In genomic region chr17:47224971-47225370, GRCh38 we compare ENCODE assay signal across 10 cellular contexts. TPM values are rescaled to one million over a fixed set of nuclear protein-coding genes. Genes with fewer than 3 reads are reported as not detected.
DNase-seq lines count a peak whose midpoint lies in the region; ATAC-seq, FAIRE-seq and TF ChIP-seq lines count a peak whose summit lies in the region.
"Had no signal": no experiment of that assay in that cellular context is flagged by ENCODE, and none has a peak within 500 bp of the region (broad histone marks: within the 10 kb centered on the region; RNA-seq: fewer than 3 reads in every experiment).

No MANE protein-coding gene starts in this region.

- TF ChIP-seq CTCF in PC-9 (conservative IDR thresholded peaks at IDR 0.05) (no peak), endothelial cell of umbilical vein (IDR thresholded peaks at IDR 0.05; ENCODE audit: extremely low read depth in 1 of 2, insufficient read depth in 1 of 2, low read depth in 1 of 2, low read length in 2 of 2) (no peak), tibial artery (IDR thresholded peaks at IDR 0.05) (no peak)

- no peak overlapping the region for H2AFZ ChIP-seq in PC-9
- H2AFZ ChIP-seq in endothelial cell of umbilical vein (ENCODE audit: low read depth, low read length): peak overlapping the region; percentile 1

- H3K9me1 ChIP-seq in endothelial cell of umbilical vein (replicated peaks; ENCODE audit: control insufficient read depth, extremely low read depth, insufficient read depth, low read length): no peaks in the 10 kb centered on the region

- H3K27ac ChIP-seq in PC-9: peak overlapping the region; percentile 73
- H3K27ac ChIP-seq in endothelial cell of umbilical vein (ENCODE audit: insufficient read depth, low read depth, low read length): peak overlapping the region; percentile 97
- peak overlapping the region; percentile 88 for H3K27ac ChIP-seq in muscle layer of colon (ENCODE audit: low read depth, low read length)
- peak overlapping the region; percentile 80 to 93 for H3K27ac ChIP-seq in tibial artery

- dilution Hi-C loops in endothelial cell of umbilical vein (cut with MboI; ENCODE audit: extremely low pct_ligation_motif_present, low sequenced_read_pairs): no loop called here

- no TSS peak for BruUV-seq in PC-9 (replicated peaks; lab: Mats Ljungman, UMichigan)
- BruUV-seq in endothelial cell of umbilical vein (replicated peaks; lab: Mats Ljungman, UMichigan): TSS peak; percentile 99

- ATAC-seq in GM21737 (IDR thresholded peaks at IDR 0.05; ENCODE audit: unreplicated experiment) (no peak), GM21515 (IDR thresholded peaks at IDR 0.05; ENCODE audit: unreplicated experiment) (no peak), HG03095 (IDR thresholded peaks at IDR 0.05; ENCODE audit: unreplicated experiment) (no peak)
- ATAC-seq: activated CD8-positive, alpha-beta memory T cell treated with anti-CD3 and anti-CD28 coated beads, Interleukin-2, amount 10 ng/mL, durations not matched to agents 7 days and 5 days; GM12878 had no signal

- H3K4me2 ChIP-seq in PC-9 (peak overlapping the region; percentile 43), endothelial cell of umbilical vein (ENCODE audit: insufficient read depth, low read length) (peak overlapping the region; percentile 68)

- no peaks in the 10 kb centered on the region for H3K9me2 ChIP-seq in PC-9 (ENCODE audit: insufficient read depth)

- no peak overlapping the region for H3K4me3 ChIP-seq in PC-9
- no peak overlapping the region for H3K4me3 ChIP-seq in endothelial cell of umbilical vein (replicated peaks in 1 of 3; ENCODE audit: insufficient read depth in 1 of 3, low read depth in 1 of 3, low read length in 3 of 3)
- H3K4me3 ChIP-seq in muscle layer of colon (ENCODE audit: low read depth in 1 of 2, low read length in 2 of 2): no peak overlapping the region
- H3K4me3 ChIP-seq in tibial artery: no peak overlapping the region
- H3K4me3 ChIP-seq: GM12878 had no signal

- no peaks in the 10 kb centered on the region for H4K20me1 ChIP-seq in PC-9 (ENCODE audit: insufficient read depth)
- no peaks in the 10 kb centered on the region for H4K20me1 ChIP-seq in endothelial cell of umbilical vein (replicated peaks; ENCODE audit: control insufficient read depth, extremely low read depth, insufficient read depth, low read length)

- H3K79me2 ChIP-seq in PC-9 (ENCODE audit: low read depth) (no peaks in the 10 kb centered on the region), endothelial cell of umbilical vein (ENCODE audit: control insufficient read depth, insufficient read depth, low read length) (no peaks in the 10 kb centered on the region)

- POLR2A ChIA-PET in PC-9 (lab: Charles Lee; ENCODE audit: unreplicated experiment) (no interaction called here), endothelial cell of umbilical vein (lab: Charles Lee) (interaction anchor here (0.5 to 1.5 kb wide), 5 partner anchors 36 to 382 kb away, joined by 5 to 10 read pairs (median 6); partner anchors contain the start of gene CDC27)

- CTCF ChIA-PET in PC-9 (lab: Charles Lee) (no interaction called here), endothelial cell of umbilical vein (lab: Charles Lee) (interaction anchor here (0.7 to 2.1 kb wide), 5 partner anchors 15 to 92 kb away, joined by 3 to 26 read pairs (median 3); no protein-coding TSS in a partner anchor)

- intact Hi-C loops in PC-9 (cut with micrococcal nuclease; ENCODE audit: unreplicated experiment) (no loop called here), endothelial cell of umbilical vein (cut with micrococcal nuclease) (loop anchor here (1.0 kb wide), 2 partner anchors 15 to 36 kb away; partner anchors contain the start of gene CDC27), tibial artery (cut with DNase I; ENCODE audit: low total_unique reads) (no loop called here)

- H3K9ac ChIP-seq in endothelial cell of umbilical vein (replicated peaks; ENCODE audit: extremely low read depth, insufficient read depth, low read length) (peak overlapping the region; percentile 71), muscle layer of colon (ENCODE audit: low read length) (no peak overlapping the region)

- TF ChIP-seq POLR2A in endothelial cell of umbilical vein (IDR thresholded peaks at IDR 0.05; ENCODE audit: low read depth, low read length): no peak

- H3K4me1 ChIP-seq in PC-9 (replicated peaks; ENCODE audit: insufficient read depth) (peaks cover 44% of the 10 kb centered on the region), endothelial cell of umbilical vein (ENCODE audit: control insufficient read depth, extremely low read depth, insufficient read depth, low read length) (peaks cover 46% of the 10 kb centered on the region), muscle layer of colon (ENCODE audit: insufficient read depth, low read length) (peaks cover 25% of the 10 kb centered on the region), tibial artery (peaks cover 4 to 50% (median 36%) of the 10 kb centered on the region in 4 donors)

- H3K36me3 ChIP-seq in PC-9 (ENCODE audit: low read depth) (no peaks in the 10 kb centered on the region), endothelial cell of umbilical vein (ENCODE audit: control insufficient read depth in 2 of 2, extremely low read depth in 1 of 2, insufficient read depth in 2 of 2, low read length in 2 of 2) (no peaks in the 10 kb centered on the region), muscle layer of colon (ENCODE audit: insufficient read depth, low read length) (no peaks in the 10 kb centered on the region), tibial artery (no peaks in the 10 kb centered on the region)

- peaks cover 18% of the 10 kb centered on the region; the same call in 1 of the 2 replicates for H3F3A ChIP-seq in PC-9 (ENCODE audit: insufficient read depth, low read depth)

- FAIRE-seq in endothelial cell of umbilical vein (lab: Jason Lieb, UNC): no peak
- FAIRE-seq: GM12878 had no signal

- DNase-seq in PC-9 (no peak), endothelial cell of umbilical vein (ENCODE audit: low read depth, low spot score) (no peak), tibial artery (no peak), SW480 (ENCODE audit: low spot score) (no peak)
- DNase-seq: activated CD8-positive, alpha-beta memory T cell treated with anti-CD3 and anti-CD28 coated beads, Interleukin-2, amount 10 ng/mL, durations not matched to agents 7 days and 5 days had no signal

- no peaks in the 10 kb centered on the region for H3K27me3 ChIP-seq in PC-9 (ENCODE audit: insufficient read depth, low read depth)
- no peaks in the 10 kb centered on the region for H3K27me3 ChIP-seq in endothelial cell of umbilical vein (ENCODE audit: control insufficient read depth in 2 of 2, insufficient read depth in 2 of 2, low read length in 2 of 2)
- no peaks in the 10 kb centered on the region for H3K27me3 ChIP-seq in muscle layer of colon (ENCODE audit: control insufficient read depth in 1 of 2, insufficient read depth in 2 of 2, low read length in 2 of 2)
- no peaks in the 10 kb centered on the region for H3K27me3 ChIP-seq in tibial artery

- H3K9me3 ChIP-seq in PC-9 (ENCODE audit: insufficient read depth, low read depth) (no peaks in the 10 kb centered on the region), endothelial cell of umbilical vein (replicated peaks; ENCODE audit: control insufficient read depth, insufficient read depth, low read length) (no peaks in the 10 kb centered on the region), muscle layer of colon (ENCODE audit: low read length) (no peaks in the 10 kb centered on the region), tibial artery (no peaks in the 10 kb centered on the region)

TF ChIP-seq in endothelial cell of umbilical vein, 7 proteins besides CTCF, POLR2A, EP300 and RAD21 (continues in another document):
- TF ChIP-seq JUN (IDR thresholded peaks at IDR 0.05; ENCODE audit: borderline replicate concordance, insufficient read depth, insufficient read length, low read depth) (no peak), GATA2 (IDR thresholded peaks at IDR 0.05; ENCODE audit: insufficient read depth, insufficient read length, low read depth, low read length) (no peak), FOS (IDR thresholded peaks at IDR 0.05; ENCODE audit: borderline replicate concordance, insufficient read depth, low read length) (no peak), POLR2AphosphoS5 (IDR thresholded peaks at IDR 0.05; ENCODE audit: insufficient read depth, low read depth, low read length) (no peak), MAX (IDR thresholded peaks at IDR 0.05; ENCODE audit: insufficient read depth, insufficient read length) (no peak)

RNA-seq across cellular contexts. Expression of gene MYL4, which starts 15.8 kb away (rescaled TPM):
- total RNA-seq in PC-9 (2021) (not detected in 2 replicates), endothelial cell of umbilical vein (1.9 and 2.0 TPM in 2 replicates)
- polyA plus RNA-seq in endothelial cell of umbilical vein: 1.5 and 2.1 TPM in 2 replicates
- polyA plus RNA-seq in endothelial cell of umbilical vein (2011; cell fraction: cytosol; rRNA removed): 1.7 TPM in 2 replicates
- polyA plus RNA-seq in endothelial cell of umbilical vein (2011; cell fraction: nucleus; rRNA removed): 4.0 and 4.4 TPM in 2 replicates
- polyA plus RNA-seq in endothelial cell of umbilical vein (2012): 0.67 and 1.0 TPM in 2 replicates
- polyA minus RNA-seq in endothelial cell of umbilical vein: 6.7 and 7.5 TPM in 2 replicates
- polyA minus RNA-seq in endothelial cell of umbilical vein (2011; cell fraction: cytosol; rRNA and poly(A)+ RNA removed): not detected
- polyA minus RNA-seq in endothelial cell of umbilical vein (2011; cell fraction: nucleus; rRNA and poly(A)+ RNA removed): 1.3 and 2.5 TPM in 2 replicates

RNA-seq across cellular contexts. Expression of gene ITGB3, which starts 28.7 kb away (rescaled TPM):
- 0.31 and 0.50 TPM in 2 replicates for total RNA-seq in PC-9 (2021)
- 49.9 and 60.0 TPM in 2 replicates for total RNA-seq in endothelial cell of umbilical vein
- 50.2 and 55.8 TPM in 2 replicates for polyA plus RNA-seq in endothelial cell of umbilical vein
- polyA plus RNA-seq in endothelial cell of umbilical vein (2011; cell fraction: cytosol; rRNA removed): 44.2 and 44.7 TPM in 2 replicates
- 57.4 and 59.9 TPM in 2 replicates for polyA plus RNA-seq in endothelial cell of umbilical vein (2011; cell fraction: nucleus; rRNA removed)
- polyA plus RNA-seq in endothelial cell of umbilical vein (2012): 104 and 109 TPM in 2 replicates
- polyA minus RNA-seq in endothelial cell of umbilical vein: 166 and 198 TPM in 2 replicates
- polyA minus RNA-seq in endothelial cell of umbilical vein (2011; cell fraction: cytosol; rRNA and poly(A)+ RNA removed): not detected
- polyA minus RNA-seq in endothelial cell of umbilical vein (2011; cell fraction: nucleus; rRNA and poly(A)+ RNA removed): 57.6 and 72.7 TPM in 2 replicates

RNA-seq across cellular contexts. Expression of gene CDC27, which starts 35.9 kb away (rescaled TPM):
- total RNA-seq in PC-9 (2021) (58.9 and 94.3 TPM in 2 replicates), endothelial cell of umbilical vein (172 and 179 TPM in 2 replicates)
- polyA plus RNA-seq in endothelial cell of umbilical vein: 76.1 and 77.2 TPM in 2 replicates
- polyA plus RNA-seq in endothelial cell of umbilical vein (2011; cell fraction: cytosol; rRNA removed): 75.4 and 77.5 TPM in 2 replicates
- polyA plus RNA-seq in endothelial cell of umbilical vein (2011; cell fraction: nucleus; rRNA removed): 130 and 136 TPM in 2 replicates
- 78.6 and 135 TPM in 2 replicates for polyA plus RNA-seq in endothelial cell of umbilical vein (2012)
- 245 and 261 TPM in 2 replicates for polyA minus RNA-seq in endothelial cell of umbilical vein
- 86.2 TPM for polyA minus RNA-seq in endothelial cell of umbilical vein (2011; cell fraction: cytosol; rRNA and poly(A)+ RNA removed)
- polyA minus RNA-seq in endothelial cell of umbilical vein (2011; cell fraction: nucleus; rRNA and poly(A)+ RNA removed): 89.4 and 158 TPM in 2 replicates

Comparison
In these comparisons a context has a peak if more than half of its experiments do, and no peak if none do; other contexts are left out.
1. RNA of gene ITGB3, which starts 28.7 kb away (total RNA-seq): 49.9 to 60.0 TPM in endothelial cell of umbilical vein; 0.31 to 0.50 TPM in PC-9; every median in the first group is over 10 times any median in the second.
2. Peak in every context shown above with its lines, with median percentiles within 50 percentile points of each other: H3K27ac ChIP-seq.